ENCODE assay signal across 14 cellular contexts in the genomic region with DNA sequence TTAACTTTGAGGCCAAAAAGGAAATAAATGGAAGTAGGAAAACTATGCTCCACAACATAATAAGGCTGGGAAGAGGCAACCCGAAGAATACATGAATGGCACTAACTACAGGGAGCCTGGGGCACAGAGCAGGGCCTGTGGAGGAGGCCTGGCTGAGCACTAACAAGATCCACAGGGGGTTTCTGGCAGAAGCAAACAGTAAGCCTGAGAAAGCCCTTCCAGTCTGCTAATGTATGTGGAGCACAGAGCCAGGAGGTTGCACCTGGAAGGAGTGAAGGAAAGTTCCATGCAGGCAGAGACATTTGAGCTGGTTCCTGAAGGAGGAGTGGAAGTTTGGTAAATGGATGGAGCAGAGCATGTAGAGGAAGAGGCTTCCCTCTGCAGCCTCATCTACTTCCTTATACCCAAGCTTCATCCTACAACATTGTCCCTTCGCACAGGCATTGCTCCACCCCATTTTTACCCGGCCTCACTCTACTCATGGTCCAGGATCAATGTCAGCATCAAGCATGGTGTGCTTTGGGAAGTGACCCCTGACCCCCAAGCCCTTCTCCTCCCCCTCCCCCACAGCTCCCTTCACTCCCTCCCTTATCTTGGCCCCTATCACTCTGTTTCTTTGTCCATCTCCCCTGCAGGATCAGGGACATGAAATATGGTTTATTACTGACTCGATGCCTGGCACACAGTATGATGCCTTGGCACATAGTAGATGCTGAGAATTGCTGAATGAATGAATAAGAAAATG. TPM values are rescaled to one million over a fixed set of nuclear protein-coding genes. Genes with fewer than 3 reads are reported as not detected.
DNase-seq lines count a peak whose midpoint lies in the region; ATAC-seq, FAIRE-seq and TF ChIP-seq lines count a peak whose summit lies in the region.
"Had no signal": no experiment of that assay in that cellular context is flagged by ENCODE, and none has a peak within 500 bp of the region (broad histone marks: within the 10 kb centered on the region; RNA-seq: fewer than 3 reads in every experiment).

No MANE protein-coding gene starts in this region.

- H3K4me3 Mint-ChIP-seq in chondrocyte (ENCODE audit: unreplicated experiment) = no peak overlapping the region
- no peak overlapping the region for H3K4me3 Mint-ChIP-seq in osteocyte (ENCODE audit: unreplicated experiment)
- H3K4me3 Mint-ChIP-seq: activated T-helper 17 cell treated with anti-CD3 and anti-CD28 coated beads, Interleukin-2, amount 50 U/mL, for 72 hours; T-helper 1 cell treated with Interleukin-12 subunit alpha and Interleukin-12 subunit beta and Interleukin-4 antibody, amounts not matched to agents 30 μg/mL and 1 μg/mL, for 36 hours had no signal

- DNase-seq in NCI-H2227 treated with DMSO at 0.1 percent for 48 hours (lab: John Stamatoyannopoulos, UW) (peak; percentile 26), NCI-H2227 (lab: John Stamatoyannopoulos, UW; ENCODE audit: unreplicated experiment) (no peak), chondrocyte (ENCODE audit: low spot score) (no peak), osteocyte (ENCODE audit: extremely low spot score, unreplicated experiment) (no peak), urothelium cell line (ENCODE audit: low spot score) (no peak), D721Med (ENCODE audit: insufficient read length, low spot score) (no peak), HuH-7 (ENCODE audit: low spot score) (no peak)
- DNase-seq: activated CD8-positive, alpha-beta memory T cell treated with anti-CD3 and anti-CD28 coated beads for 24 hours; KG1; NCI-H1092 treated with DMSO at 0.1 percent for 48 hours had no signal

- H3K4me1 Mint-ChIP-seq in chondrocyte (ENCODE audit: low read depth) = peaks cover 45% of the 10 kb centered on the region
- peaks cover 40% of the 10 kb centered on the region for H3K4me1 Mint-ChIP-seq in osteocyte (ENCODE audit: unreplicated experiment)
- H3K4me1 Mint-ChIP-seq: activated T-helper 17 cell treated with anti-CD3 and anti-CD28 coated beads, Interleukin-2, amount 50 U/mL, for 72 hours had no signal

- H3K27me3 Mint-ChIP-seq in chondrocyte (ENCODE audit: low read depth) = no peaks in the 10 kb centered on the region
- H3K27me3 Mint-ChIP-seq in osteocyte (ENCODE audit: unreplicated experiment) = no peaks in the 10 kb centered on the region

- H3K36me3 Mint-ChIP-seq in chondrocyte (ENCODE audit: low read depth) = peaks cover 14% of the 10 kb centered on the region
- no peaks in the 10 kb centered on the region for H3K36me3 Mint-ChIP-seq in osteocyte (ENCODE audit: unreplicated experiment)

- H3K9me3 Mint-ChIP-seq in chondrocyte (ENCODE audit: low read depth) = no peaks in the 10 kb centered on the region
- H3K9me3 Mint-ChIP-seq in osteocyte (ENCODE audit: unreplicated experiment) = no peaks in the 10 kb centered on the region
- H3K9me3 Mint-ChIP-seq: activated T-helper 17 cell treated with anti-CD3 and anti-CD28 coated beads, Interleukin-2, amount 50 U/mL, for 72 hours; T-helper 1 cell treated with Interleukin-12 subunit alpha and Interleukin-12 subunit beta and Interleukin-4 antibody, amounts not matched to agents 30 μg/mL and 1 μg/mL, for 36 hours had no signal

- no peak for ATAC-seq in GM19455 (IDR thresholded peaks at IDR 0.05; ENCODE audit: unreplicated experiment)
- ATAC-seq: activated T-helper 17 cell treated with anti-CD3 and anti-CD28 coated beads, Interleukin-2, amount 50 U/mL, for 72 hours had no signal

- H3K27ac Mint-ChIP-seq in chondrocyte (ENCODE audit: unreplicated experiment) = peak overlapping the region; percentile 58
- peak overlapping the region; percentile 53 for H3K27ac Mint-ChIP-seq in osteocyte (ENCODE audit: unreplicated experiment)
- H3K27ac Mint-ChIP-seq: activated T-helper 17 cell treated with anti-CD3 and anti-CD28 coated beads, Interleukin-2, amount 50 U/mL, for 72 hours; T-helper 1 cell treated with Interleukin-12 subunit alpha and Interleukin-12 subunit beta and Interleukin-4 antibody, amounts not matched to agents 30 μg/mL and 1 μg/mL, for 36 hours had no signal

- FAIRE-seq in urothelium cell line (lab: Jason Lieb, UNC) (peak; percentile 9), D721Med (lab: Jason Lieb, UNC) (no peak)
- FAIRE-seq: frontal cortex had no signal

- TF ChIP-seq CTCF in chondrocyte (IDR thresholded peaks at IDR 0.05) (no peak), osteocyte (IDR thresholded peaks at IDR 0.05) (no peak), D721Med (IDR thresholded peaks at IDR 0.05; ENCODE audit: insufficient read depth, missing control alignments) (no peak)

RNA-seq across cellular contexts. Expression of a gene that starts 23.3 kb away (rescaled TPM):
- 29.7 to 39.1 TPM (median 37.7 TPM) in 3 replicates for total RNA-seq in chondrocyte
- total RNA-seq in osteocyte = 31.4 and 32.1 TPM in 2 replicates

RNA-seq across cellular contexts. Expression of a gene that starts 34.3 kb away (rescaled TPM):
- total RNA-seq in chondrocyte = 17.7 to 83.6 TPM (median 80.5 TPM) in 3 replicates
- total RNA-seq in osteocyte = 15.1 and 15.9 TPM in 2 replicates
- total RNA-seq: activated T-helper 17 cell treated with anti-CD3 and anti-CD28 coated beads, Interleukin-2, amount 50 U/mL, for 72 hours had no signal

RNA-seq across cellular contexts. Expression of a gene that starts 43.3 kb away (rescaled TPM):
- total RNA-seq in chondrocyte = 62.5 to 69.6 TPM (median 68.5 TPM) in 3 replicates
- 48.0 and 50.8 TPM in 2 replicates for total RNA-seq in osteocyte
